Comparison of ENCODE assay signal across 8 cellular contexts in the genomic region with DNA sequence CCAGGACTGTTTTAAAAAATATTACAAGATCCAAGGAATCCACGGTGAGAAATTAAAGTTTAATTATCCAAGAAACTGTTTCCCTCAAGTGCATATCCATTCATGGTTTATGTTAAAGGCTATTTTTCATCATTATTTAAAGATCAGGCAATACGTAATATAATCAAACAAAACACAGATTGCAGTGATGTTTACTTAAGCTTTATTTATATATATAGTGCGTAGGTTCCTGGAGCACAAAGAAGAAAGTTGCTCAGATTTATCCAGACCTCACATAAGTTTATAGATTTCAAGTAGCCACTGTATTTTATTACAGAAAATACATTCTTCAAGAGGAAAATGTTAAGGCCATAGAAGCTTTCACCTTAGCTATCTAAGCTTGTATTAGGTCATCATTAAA.
DNase-seq lines count a peak whose midpoint lies in the region; ATAC-seq and TF ChIP-seq lines count a peak whose summit lies in the region.

No MANE protein-coding gene starts in this region.

- peak overlapping the region; percentile 78 for H3K27ac ChIP-seq in left ventricle myocardium inferior (replicated peaks)
- peak overlapping the region; percentile 66 to 89 (median 85) for H3K27ac ChIP-seq in adrenal gland
- peak overlapping the region; percentile 87 to 94 for H3K27ac ChIP-seq in uterus
- no peak overlapping the region for H3K27ac ChIP-seq in RWPE1

- no peak for TF ChIP-seq POLR2A in adrenal gland (IDR thresholded peaks at IDR 0.05)
- peak in 1 of 2 donors; percentile 0 for TF ChIP-seq POLR2A in uterus (IDR thresholded peaks at IDR 0.05)

- peak overlapping the region; percentile 81 for H3K4me3 Mint-ChIP-seq in memory B cell

- H3K27me3 ChIP-seq in left ventricle myocardium inferior (ENCODE audit: low read depth) (no peaks in the 10 kb centered on the region), adrenal gland (no peaks in the 10 kb centered on the region), uterus (no peaks in the 10 kb centered on the region)

- H3K4me1 Mint-ChIP-seq in memory B cell: peaks cover 63% of the 10 kb centered on the region

- no peaks in the 10 kb centered on the region for H3K9me3 ChIP-seq in left ventricle myocardium inferior (replicated peaks)
- no peaks in the 10 kb centered on the region for H3K9me3 ChIP-seq in adrenal gland (replicated peaks in 1 of 3)
- H3K9me3 ChIP-seq in uterus: no peaks in the 10 kb centered on the region

- no peaks in the 10 kb centered on the region for H3K27me3 Mint-ChIP-seq in memory B cell

- POLR2A ChIA-PET in RWPE1 (lab: Yijun Ruan, JAX; ENCODE audit: low non-redundant PET): no interaction called here

- peaks cover 82% of the 10 kb centered on the region for H3K4me1 ChIP-seq in left ventricle myocardium inferior
- peaks cover 49 to 83% of the 10 kb centered on the region in 2 donors for H3K4me1 ChIP-seq in adrenal gland (replicated peaks in 1 of 2)
- H3K4me1 ChIP-seq in uterus: peaks cover 0 to 12% of the 10 kb centered on the region in 2 donors

- WGBS in adrenal gland, 4 donors: 69 to 78% (median 70%) methylated on average over 3 of the region's 3 CpGs

- CTCF ChIA-PET in RWPE1 (lab: Yijun Ruan, JAX): interaction anchor here (0.7 to 1.2 kb wide), 2 partner anchors 48 to 100 kb away, joined by 3 to 6 read pairs; no protein-coding TSS in a partner anchor

- H3K27ac Mint-ChIP-seq in memory B cell: peak overlapping the region; percentile 99

- H3K36me3 ChIP-seq in left ventricle myocardium inferior: peaks cover 13% of the 10 kb centered on the region
- peaks cover 0 to 6% of the 10 kb centered on the region in 2 donors for H3K36me3 ChIP-seq in adrenal gland (replicated peaks in 1 of 2)
- no peaks in the 10 kb centered on the region for H3K36me3 ChIP-seq in uterus

- H3K4me3 ChIP-seq in left ventricle myocardium inferior: peak overlapping the region; percentile 61
- peak overlapping the region in 1 of 4 donors; percentile 50 for H3K4me3 ChIP-seq in adrenal gland
- H3K4me3 ChIP-seq in uterus: peak overlapping the region; percentile 38 to 52

- H3K9me3 Mint-ChIP-seq in memory B cell: peaks cover 1% of the 10 kb centered on the region

- DNase-seq in left ventricle myocardium inferior: no peak
- DNase-seq in Right ventricle myocardium superior: no peak
- no peak for DNase-seq in adrenal gland
- no peak for DNase-seq in memory B cell (ENCODE audit: low spot score in 2 of 2)
- no peak for DNase-seq in uterus
- no peak for DNase-seq in NCI-H446 treated with DMSO at 0.1 percent for 48 hours (lab: John Stamatoyannopoulos, UW)
- DNase-seq in RWPE1 (ENCODE audit: low spot score): no peak

- H3K36me3 Mint-ChIP-seq in memory B cell: peaks cover 22% of the 10 kb centered on the region

- TF ChIP-seq CTCF in left ventricle myocardium inferior (IDR thresholded peaks at IDR 0.05; ENCODE audit: borderline replicate concordance) (no peak), adrenal gland (IDR thresholded peaks at IDR 0.05) (no peak), uterus (IDR thresholded peaks at IDR 0.05) (no peak), RWPE1 (conservative IDR thresholded peaks at IDR 0.05; ENCODE audit: low read depth) (no peak)

- ATAC-seq in Right ventricle myocardium superior (ENCODE audit: poor library complexity) (no peak), memory B cell (ENCODE audit: low read depth) (no peak), GM18520 (IDR thresholded peaks at IDR 0.05; ENCODE audit: unreplicated experiment) (no peak)

- intact Hi-C loops in left ventricle myocardium inferior (cut with micrococcal nuclease): no loop called here
- intact Hi-C loops in Right ventricle myocardium superior (cut with DNase I): no loop called here
- intact Hi-C loops in adrenal gland (cut with DNase I): no loop called here
- intact Hi-C loops in uterus (cut with DNase I; ENCODE audit: low total_unique reads): no loop called here
